14 cellular contexts compared by ENCODE assay signal in the genomic region with DNA sequence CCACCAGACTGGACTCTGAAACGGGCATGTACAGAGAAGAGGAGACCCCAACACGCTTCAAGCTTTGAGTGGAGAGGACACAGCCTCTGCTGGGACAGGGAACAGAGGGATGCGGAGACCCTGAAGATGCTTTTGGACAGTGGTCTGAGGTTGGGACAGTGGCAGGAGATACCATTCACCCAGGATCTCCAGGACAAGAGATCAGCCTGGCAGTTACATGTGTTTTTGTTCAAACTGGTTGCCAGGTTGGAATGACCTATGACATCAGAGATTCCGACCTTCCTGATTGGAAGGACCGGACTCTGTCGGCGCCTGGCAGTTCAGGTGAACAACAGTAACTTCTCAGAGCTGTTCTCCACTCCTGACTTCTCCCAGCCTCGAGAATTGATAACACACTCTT. TPM values are rescaled to one million over a fixed set of nuclear protein-coding genes. Genes with fewer than 3 reads are reported as not detected.
"Had no signal": no experiment of that assay in that cellular context is flagged by ENCODE, and none has a peak within 500 bp of the region (broad histone marks: within the 10 kb centered on the region; RNA-seq: fewer than 3 reads in every experiment).

A gene with protein sequence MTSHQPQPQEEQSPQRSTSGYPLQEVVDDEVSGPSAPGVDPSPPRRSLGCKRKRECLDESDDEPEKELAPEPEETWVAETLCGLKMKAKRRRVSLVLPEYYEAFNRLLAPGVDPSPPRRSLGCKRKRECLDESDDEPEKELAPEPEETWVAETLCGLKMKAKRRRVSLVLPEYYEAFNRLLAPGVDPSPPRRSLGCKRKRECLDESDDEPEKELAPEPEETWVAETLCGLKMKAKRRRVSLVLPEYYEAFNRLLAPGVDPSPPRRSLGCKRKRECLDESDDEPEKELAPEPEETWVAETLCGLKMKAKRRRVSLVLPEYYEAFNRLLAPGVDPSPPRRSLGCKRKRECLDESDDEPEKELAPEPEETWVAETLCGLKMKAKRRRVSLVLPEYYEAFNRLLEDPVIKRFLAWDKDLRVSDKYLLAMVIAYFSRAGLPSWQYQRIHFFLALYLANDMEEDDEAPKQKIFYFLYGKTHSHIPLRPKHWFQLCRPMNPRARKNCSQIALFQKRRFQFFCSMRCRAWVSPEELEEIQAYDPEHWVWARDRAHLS (plus strand): TSS at position 301 of the 400 bp plus-strand sequence. CDS start 184 bp downstream, outside the sequence.

RNA-seq across cellular contexts. Expression of the gene that starts here (rescaled TPM):
- total RNA-seq: stomach, subcutaneous adipose tissue, suprapubic skin, temporal lobe, thoracic aorta, thyroid gland, tibial nerve, transverse colon, upper lobe of left lung, upper lobe of right lung, ureter, urinary bladder, uterus, vagina had no signal
- polyA plus RNA-seq: stomach had no signal
